Comparison of ENCODE assay signal across 18 cellular contexts in the genomic region with DNA sequence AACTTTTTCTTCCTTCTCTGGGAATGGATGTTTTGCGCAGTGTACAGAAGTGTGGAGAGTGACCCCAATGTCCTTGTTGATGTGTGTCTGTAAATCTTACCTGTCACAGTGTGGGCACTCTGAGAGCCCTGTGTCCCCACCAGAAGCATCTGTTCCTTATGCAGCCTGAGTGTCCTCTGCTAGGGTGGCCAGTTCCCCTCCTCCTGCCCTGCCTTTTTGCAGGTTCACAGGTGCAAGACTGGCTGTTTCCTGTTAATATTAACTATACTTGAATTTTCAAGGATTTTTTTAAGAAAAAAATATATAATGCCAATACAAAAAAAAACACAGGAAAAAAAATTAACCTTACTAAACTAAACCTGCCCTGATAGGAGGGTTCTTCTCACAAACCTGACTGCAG. TPM values are rescaled to one million over a fixed set of nuclear protein-coding genes. Genes with fewer than 3 reads are reported as not detected.
DNase-seq lines count a peak whose midpoint lies in the region; ATAC-seq and TF ChIP-seq lines count a peak whose summit lies in the region.
"Had no signal": no experiment of that assay in that cellular context is flagged by ENCODE, and none has a peak within 500 bp of the region (broad histone marks: within the 10 kb centered on the region; RNA-seq: fewer than 3 reads in every experiment).

No MANE protein-coding gene starts in this region.

- H3K9me3 Mint-ChIP-seq in activated CD4-positive, alpha-beta memory T cell treated with anti-CD3 and anti-CD28 coated beads for 36 hours, result peaks cover 3% of the 10 kb centered on the region
- H3K9me3 Mint-ChIP-seq in activated CD4-positive, alpha-beta memory T cell treated with anti-CD3 and anti-CD28 coated beads, Interleukin-2, amount 10 ng/mL, durations not matched to agents 7 days and 5 days, result peaks cover 3% of the 10 kb centered on the region
- H3K9me3 Mint-ChIP-seq in activated T-helper 17 cell treated with anti-CD3 and anti-CD28 coated beads, Interleukin-2, amount 50 U/mL, for 72 hours, result no peaks in the 10 kb centered on the region
- H3K9me3 Mint-ChIP-seq: CD8-positive, alpha-beta memory T cell had no signal

- peaks cover 6% of the 10 kb centered on the region for H3K36me3 Mint-ChIP-seq in activated CD4-positive, alpha-beta memory T cell treated with anti-CD3 and anti-CD28 coated beads for 36 hours
- peaks cover 4% of the 10 kb centered on the region for H3K36me3 Mint-ChIP-seq in activated CD4-positive, alpha-beta memory T cell treated with anti-CD3 and anti-CD28 coated beads, Interleukin-2, amount 10 ng/mL, durations not matched to agents 7 days and 5 days (ENCODE audit: low read depth)
- peaks cover 7% of the 10 kb centered on the region for H3K36me3 Mint-ChIP-seq in activated T-helper 17 cell treated with anti-CD3 and anti-CD28 coated beads, Interleukin-2, amount 50 U/mL, for 72 hours (ENCODE audit: low read depth)
- H3K36me3 Mint-ChIP-seq: CD8-positive, alpha-beta memory T cell had no signal

- no peaks in the 10 kb centered on the region for H3K27me3 ChIP-seq in upper lobe of right lung
- H3K27me3 ChIP-seq in right cardiac atrium (ENCODE audit: control insufficient read depth, insufficient read depth), result no peaks in the 10 kb centered on the region
- H3K27me3 ChIP-seq: BLaER1 had no signal

- peaks cover 69% of the 10 kb centered on the region for H3K4me1 Mint-ChIP-seq in activated CD4-positive, alpha-beta memory T cell treated with anti-CD3 and anti-CD28 coated beads for 36 hours (ENCODE audit: low read depth)
- H3K4me1 Mint-ChIP-seq in activated CD4-positive, alpha-beta memory T cell treated with anti-CD3 and anti-CD28 coated beads, Interleukin-2, amount 10 ng/mL, durations not matched to agents 7 days and 5 days, result peaks cover 41% of the 10 kb centered on the region
- H3K4me1 Mint-ChIP-seq in activated T-helper 17 cell treated with anti-CD3 and anti-CD28 coated beads, Interleukin-2, amount 50 U/mL, for 72 hours, result peaks cover 36% of the 10 kb centered on the region

- peak overlapping the region; percentile 85 for H3K27ac Mint-ChIP-seq in activated CD4-positive, alpha-beta memory T cell treated with anti-CD3 and anti-CD28 coated beads for 36 hours
- H3K27ac Mint-ChIP-seq in activated CD4-positive, alpha-beta memory T cell treated with anti-CD3 and anti-CD28 coated beads, Interleukin-2, amount 10 ng/mL, durations not matched to agents 7 days and 5 days, result no peak overlapping the region
- no peak overlapping the region for H3K27ac Mint-ChIP-seq in activated T-helper 17 cell treated with anti-CD3 and anti-CD28 coated beads, Interleukin-2, amount 50 U/mL, for 72 hours
- H3K27ac Mint-ChIP-seq: CD8-positive, alpha-beta memory T cell; HFFc6 had no signal

- CTCF ChIA-PET in activated CD4-positive, alpha-beta memory T cell treated with anti-CD3 and anti-CD28 coated beads for 36 hours (lab: Charles Lee), result interaction anchor here (1.5 to 1.7 kb wide), 2 partner anchors 13 to 25 kb away, joined by 3 to 8 read pairs; partner anchors contain the start of gene GRAMD1A
- CTCF ChIA-PET in activated CD4-positive, alpha-beta memory T cell treated with anti-CD3 and anti-CD28 coated beads, Interleukin-2, amount 10 ng/mL, durations not matched to agents 7 days and 5 days (lab: Charles Lee), result interaction anchor here (0.8 to 1.0 kb wide), 2 partner anchors 55 to 56 kb away, joined by 3 to 4 read pairs; no protein-coding TSS in a partner anchor

- no peak for DNase-seq in activated CD4-positive, alpha-beta memory T cell treated with anti-CD3 and anti-CD28 coated beads for 36 hours
- no peak for DNase-seq in activated CD4-positive, alpha-beta memory T cell treated with anti-CD3 and anti-CD28 coated beads, Interleukin-2, amount 10 ng/mL, durations not matched to agents 7 days and 5 days
- DNase-seq in left kidney (ENCODE audit: low read depth, low spot score) (peak; percentile 20), upper lobe of right lung (peak; percentile 7), right cardiac atrium (no peak), iPS-NIHi11 (ENCODE audit: low spot score) (no peak)
- DNase-seq: 8988T; AML-193; Caco-2; CD8-positive, alpha-beta memory T cell; DND-41; GF-D8; HCEC 1CT; HFFc6 had no signal

- H3K27ac ChIP-seq in upper lobe of right lung, result no peak overlapping the region
- H3K27ac ChIP-seq in right cardiac atrium (ENCODE audit: low read length), result no peak overlapping the region
- H3K27ac ChIP-seq: BLaER1 had no signal

- intact Hi-C loops in activated CD4-positive, alpha-beta memory T cell treated with anti-CD3 and anti-CD28 coated beads for 36 hours (cut with micrococcal nuclease), result no loop called here
- intact Hi-C loops in upper lobe of right lung (cut with DNase I) (no loop called here), right cardiac atrium (cut with DNase I) (no loop called here)

- no peak for TF ChIP-seq CTCF in upper lobe of right lung (IDR thresholded peaks at IDR 0.05)

- H3K27me3 Mint-ChIP-seq in activated CD4-positive, alpha-beta memory T cell treated with anti-CD3 and anti-CD28 coated beads for 36 hours, result no peaks in the 10 kb centered on the region
- H3K27me3 Mint-ChIP-seq in activated CD4-positive, alpha-beta memory T cell treated with anti-CD3 and anti-CD28 coated beads, Interleukin-2, amount 10 ng/mL, durations not matched to agents 7 days and 5 days, result peaks cover 3% of the 10 kb centered on the region
- no peaks in the 10 kb centered on the region for H3K27me3 Mint-ChIP-seq in activated T-helper 17 cell treated with anti-CD3 and anti-CD28 coated beads, Interleukin-2, amount 50 U/mL, for 72 hours
- H3K27me3 Mint-ChIP-seq: CD8-positive, alpha-beta memory T cell had no signal

- no peak for ATAC-seq in activated T-helper 17 cell treated with anti-CD3 and anti-CD28 coated beads, Interleukin-2, amount 50 U/mL, for 72 hours (replicated peaks)
- no peak for ATAC-seq in upper lobe of right lung
- ATAC-seq in right cardiac atrium, result no peak
- ATAC-seq: HepG2 had no signal

- H3K4me3 ChIP-seq in upper lobe of right lung (no peak overlapping the region), right cardiac atrium (ENCODE audit: low read length) (no peak overlapping the region)
- H3K4me3 ChIP-seq: BLaER1 had no signal

- no peaks in the 10 kb centered on the region for H3K9me3 ChIP-seq in upper lobe of right lung
- no peaks in the 10 kb centered on the region for H3K9me3 ChIP-seq in right cardiac atrium (ENCODE audit: control insufficient read depth, low read length)

- H3K36me3 ChIP-seq in upper lobe of right lung, result no peaks in the 10 kb centered on the region
- H3K36me3 ChIP-seq: BLaER1 had no signal

- H3K4me1 ChIP-seq in upper lobe of right lung, result peaks cover 10% of the 10 kb centered on the region
- H3K4me1 ChIP-seq in right cardiac atrium (ENCODE audit: control insufficient read depth, insufficient read depth, low read length), result peaks cover 2% of the 10 kb centered on the region
- H3K4me1 ChIP-seq: Caco-2 had no signal

- POLR2A ChIA-PET in activated CD4-positive, alpha-beta memory T cell treated with anti-CD3 and anti-CD28 coated beads for 36 hours (lab: Charles Lee), result interaction anchor here (0.8 to 3.7 kb wide), 2 partner anchors 11 to 12 kb away, joined by 3 to 65 read pairs; partner anchors contain the start of gene GRAMD1A
- POLR2A ChIA-PET in activated CD4-positive, alpha-beta memory T cell treated with anti-CD3 and anti-CD28 coated beads, Interleukin-2, amount 10 ng/mL, durations not matched to agents 7 days and 5 days (lab: Charles Lee), result no interaction called here

- H3K4me3 Mint-ChIP-seq in activated CD4-positive, alpha-beta memory T cell treated with anti-CD3 and anti-CD28 coated beads for 36 hours, result peak overlapping the region; percentile 48
- H3K4me3 Mint-ChIP-seq in activated CD4-positive, alpha-beta memory T cell treated with anti-CD3 and anti-CD28 coated beads, Interleukin-2, amount 10 ng/mL, durations not matched to agents 7 days and 5 days, result no peak overlapping the region
- peak overlapping the region; percentile 70 for H3K4me3 Mint-ChIP-seq in activated T-helper 17 cell treated with anti-CD3 and anti-CD28 coated beads, Interleukin-2, amount 50 U/mL, for 72 hours
- H3K4me3 Mint-ChIP-seq: CD8-positive, alpha-beta memory T cell; HFFc6 had no signal

- WGBS in right cardiac atrium, result 100% methylated on average over 1 of the region's 1 CpG

RNA-seq across cellular contexts. Expression of gene GRAMD1A, which starts 12.0 kb away (rescaled TPM):
- total RNA-seq in activated CD4-positive, alpha-beta memory T cell treated with anti-CD3 and anti-CD28 coated beads for 36 hours, result 100 to 1,000 TPM; 204 to 223 TPM
- total RNA-seq in activated CD4-positive, alpha-beta memory T cell treated with anti-CD3 and anti-CD28 coated beads, Interleukin-2, amount 10 ng/mL, durations not matched to agents 7 days and 5 days, result 100 to 1,000 TPM in 1 of 2 experiments, 10 to 100 TPM in 1; 98.2 to 106 TPM
- 100 to 1,000 TPM; 123 to 183 TPM for total RNA-seq in activated T-helper 17 cell treated with anti-CD3 and anti-CD28 coated beads, Interleukin-2, amount 50 U/mL, for 72 hours
- total RNA-seq in upper lobe of right lung, result 107 TPM
- 10 to 100 TPM; 27.9 to 37.4 (median 32.7) TPM for total RNA-seq in right cardiac atrium
- 32.0 TPM for polyA plus RNA-seq in right cardiac atrium

RNA-seq across cellular contexts. Expression of gene ZNF792, which starts 24.1 kb away (rescaled TPM):
- total RNA-seq in activated CD4-positive, alpha-beta memory T cell treated with anti-CD3 and anti-CD28 coated beads for 36 hours, result 1 to 10 TPM; 6.4 to 6.9 TPM
- total RNA-seq in activated CD4-positive, alpha-beta memory T cell treated with anti-CD3 and anti-CD28 coated beads, Interleukin-2, amount 10 ng/mL, durations not matched to agents 7 days and 5 days, result 10 to 100 TPM; 18.3 to 18.9 TPM
- total RNA-seq in activated T-helper 17 cell treated with anti-CD3 and anti-CD28 coated beads, Interleukin-2, amount 50 U/mL, for 72 hours, result 1 to 10 TPM; 7.6 to 7.9 TPM
- total RNA-seq in upper lobe of right lung (11.5 TPM), right cardiac atrium (1 to 10 TPM; 3.3 to 5.1 (median 4.3) TPM)
- polyA plus RNA-seq in right cardiac atrium, result 1.1 TPM

RNA-seq across cellular contexts. Expression of gene SCN1B, which starts 42.2 kb away (rescaled TPM):
- 1 to 10 TPM; 1.1 to 1.6 TPM for total RNA-seq in activated CD4-positive, alpha-beta memory T cell treated with anti-CD3 and anti-CD28 coated beads for 36 hours
- under 1 TPM; 0.43 to 0.50 TPM for total RNA-seq in activated CD4-positive, alpha-beta memory T cell treated with anti-CD3 and anti-CD28 coated beads, Interleukin-2, amount 10 ng/mL, durations not matched to agents 7 days and 5 days
- total RNA-seq in activated T-helper 17 cell treated with anti-CD3 and anti-CD28 coated beads, Interleukin-2, amount 50 U/mL, for 72 hours, result 1 to 10 TPM in 1 of 2 donors, under 1 TPM in 1; 0.97 to 3.1 TPM
- total RNA-seq in upper lobe of right lung (8.7 TPM), right cardiac atrium (100 to 1,000 TPM in 1 of 4 donors, 10 to 100 TPM in 3; 74.3 to 134 (median 87.1) TPM)
- 89.1 TPM for polyA plus RNA-seq in right cardiac atrium

RNA-seq across cellular contexts. Expression of gene HPN, which starts 53.4 kb away (rescaled TPM):
- under 1 TPM in 1 of 2 experiments, not detected in 1; 0.21 TPM for total RNA-seq in activated CD4-positive, alpha-beta memory T cell treated with anti-CD3 and anti-CD28 coated beads for 36 hours
- total RNA-seq in activated CD4-positive, alpha-beta memory T cell treated with anti-CD3 and anti-CD28 coated beads, Interleukin-2, amount 10 ng/mL, durations not matched to agents 7 days and 5 days, result not detected
- under 1 TPM in 1 of 2 donors, not detected in 1; 0.48 TPM for total RNA-seq in activated T-helper 17 cell treated with anti-CD3 and anti-CD28 coated beads, Interleukin-2, amount 50 U/mL, for 72 hours
- total RNA-seq in upper lobe of right lung (36.4 TPM), right cardiac atrium (1 to 10 TPM; 3.9 to 7.0 (median 5.0) TPM)
- 1.5 TPM for polyA plus RNA-seq in right cardiac atrium
- total RNA-seq: CD8-positive, alpha-beta memory T cell; H4; HFFc6 had no signal

Comparison
In these comparisons a context has a peak if more than half of its experiments do, and no peak if none do; other contexts are left out.
1. DNase-seq: peak in left kidney (single experiment) and upper lobe of right lung (single experiment); none in activated CD4-positive, alpha-beta memory T cell treated with anti-CD3 and anti-CD28 coated beads for 36 hours (single experiment), activated CD4-positive, alpha-beta memory T cell treated with anti-CD3 and anti-CD28 coated beads, Interleukin-2, amount 10 ng/mL, durations not matched to agents 7 days and 5 days (single experiment), right cardiac atrium (0 of 3) and iPS-NIHi11 (single experiment).